1 cellular context compared by ENCODE assay signal in genomic region chr16:19086322-19087199, GRCh38.
A peak's percentile ranks its signal among the peaks of the same experiment; 100 is the strongest.
TF ChIP-seq lines count a peak whose summit lies in the region.

No MANE protein-coding gene starts in this region.

TF ChIP-seq in K562, 482 proteins besides CTCF, POLR2A, EP300 and RAD21 (continued from another document and continues in another):
- TF ChIP-seq ZNF407 (IDR thresholded peaks at IDR 0.05; ENCODE audit: low read depth): no peak
- TF ChIP-seq ZKSCAN8 (CRISPR knock-in tag; IDR thresholded peaks at IDR 0.05): no peak
- no peak for TF ChIP-seq REST (CRISPR knock-in tag; IDR thresholded peaks at IDR 0.05; ENCODE audit: low read depth)
- TF ChIP-seq POLR3A (IDR thresholded peaks at IDR 0.05; ENCODE audit: borderline replicate concordance, extremely low read depth, insufficient read depth, insufficient read length): no peak
- no peak for TF ChIP-seq RFX7 (CRISPR knock-in tag; IDR thresholded peaks at IDR 0.05)
- peak; percentile 47 for TF ChIP-seq TFE3 (CRISPR knock-in tag; IDR thresholded peaks at IDR 0.05)
- TF ChIP-seq NFE2L1 (tag; IDR thresholded peaks at IDR 0.05; ENCODE audit: borderline replicate concordance, low read depth): no peak
- TF ChIP-seq EP400 (IDR thresholded peaks at IDR 0.05): no peak
- TF ChIP-seq SRSF7 (optimal IDR thresholded peaks at IDR 0.05; ENCODE audit: low read depth, low read length): no peak
- no peak for TF ChIP-seq ZNF197 (CRISPR knock-in tag; IDR thresholded peaks at IDR 0.05; ENCODE audit: low read depth)
- TF ChIP-seq ZBTB1 (CRISPR knock-in tag; IDR thresholded peaks at IDR 0.05; ENCODE audit: borderline replicate concordance, low read depth): 0 out of 2 replicates have a peak, but pooled peaks have one; percentile 29
- TF ChIP-seq ZNF347 (CRISPR knock-in tag; IDR thresholded peaks at IDR 0.05; ENCODE audit: low read depth): no peak
- TF ChIP-seq GTF2E2 (tag; IDR thresholded peaks at IDR 0.05): no peak
- no peak for TF ChIP-seq CSDE1 (IDR thresholded peaks at IDR 0.05)
- TF ChIP-seq ZNF277 (CRISPR knock-in tag; IDR thresholded peaks at IDR 0.05; ENCODE audit: borderline replicate concordance): no peak
- no peak for TF ChIP-seq CEBPZ (IDR thresholded peaks at IDR 0.05; ENCODE audit: borderline replicate concordance, low read depth, low read length)
- TF ChIP-seq NCOA2 (IDR thresholded peaks at IDR 0.05; ENCODE audit: partially characterized antibody in 2 of 2): no peak
- TF ChIP-seq BRD9 (IDR thresholded peaks at IDR 0.05; ENCODE audit: low read depth, partially characterized antibody): no peak
- TF ChIP-seq ZNF282 (CRISPR knock-in tag; IDR thresholded peaks at IDR 0.05): no peak
- TF ChIP-seq NR1H2 (CRISPR knock-in tag; IDR thresholded peaks at IDR 0.05): no peak
- TF ChIP-seq RBM17 (IDR thresholded peaks at IDR 0.05; ENCODE audit: borderline replicate concordance, low read depth, low read length): no peak
- no peak for TF ChIP-seq SNIP1 (IDR thresholded peaks at IDR 0.05; ENCODE audit: low read depth)
- no peak for TF ChIP-seq RERE (CRISPR knock-in tag; IDR thresholded peaks at IDR 0.05; ENCODE audit: borderline replicate concordance)
- no peak for TF ChIP-seq IRF1 (CRISPR knock-in tag; IDR thresholded peaks at IDR 0.05; ENCODE audit: borderline replicate concordance)
- peak; percentile 64 for TF ChIP-seq POLR2G (IDR thresholded peaks at IDR 0.05; ENCODE audit: low read depth, low read length)
- no peak for TF ChIP-seq SIRT6 (IDR thresholded peaks at IDR 0.05; ENCODE audit: low read depth, low read length)
- no peak for TF ChIP-seq ZC3H4 (CRISPR knock-in tag; IDR thresholded peaks at IDR 0.05; ENCODE audit: borderline replicate concordance)
- no peak for TF ChIP-seq ZNF668 (CRISPR knock-in tag; IDR thresholded peaks at IDR 0.05)
- peak; percentile 47; the same call in 1 of the 2 replicates for TF ChIP-seq ZNF57 (CRISPR knock-in tag; IDR thresholded peaks at IDR 0.05)
- no peak for TF ChIP-seq MTA3 (IDR thresholded peaks at IDR 0.05; ENCODE audit: borderline replicate concordance)
- no peak for TF ChIP-seq PRMT5 (CRISPR knock-in tag; IDR thresholded peaks at IDR 0.05)
- no peak; the same call in 1 of the 2 replicates for TF ChIP-seq ADNP (tag; IDR thresholded peaks at IDR 0.05)
- no peak for TF ChIP-seq SNAPC5 (CRISPR knock-in tag; IDR thresholded peaks at IDR 0.05)
- TF ChIP-seq HEY1 (CRISPR knock-in tag; IDR thresholded peaks at IDR 0.05; ENCODE audit: borderline replicate concordance): no peak
